ENCODE assay signal across 8 cellular contexts in the genomic region with DNA sequence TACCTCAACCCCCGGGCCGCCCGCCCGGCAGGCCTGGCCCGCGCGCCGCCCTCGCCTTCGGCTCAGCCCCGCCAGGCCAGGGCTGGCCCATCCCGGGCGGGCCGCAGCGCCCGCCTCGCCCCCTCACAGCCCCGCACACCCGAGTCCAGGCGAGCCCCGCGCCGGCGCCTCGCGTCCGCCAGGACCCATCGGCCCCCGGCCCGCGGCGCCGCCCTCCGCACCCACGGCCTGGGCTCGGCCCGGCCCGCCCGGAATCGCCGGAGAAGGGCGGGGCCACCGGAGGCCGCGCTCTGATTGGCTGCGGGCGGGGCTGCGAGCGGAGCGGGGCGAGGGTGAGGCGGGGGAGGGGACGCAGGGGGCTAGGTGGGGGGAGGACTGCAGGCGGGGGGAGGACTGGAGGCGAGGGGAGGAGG. TPM values are rescaled to one million over a fixed set of nuclear protein-coding genes. Genes with fewer than 3 reads are reported as not detected.
DNase-seq lines count a peak whose midpoint lies in the region; ATAC-seq and TF ChIP-seq lines count a peak whose summit lies in the region.

No MANE protein-coding gene starts in this region.

- H3K27ac ChIP-seq in SJCRH30 (peak overlapping the region; percentile 70; the same call in 1 of the 2 replicates), tibial artery (peak overlapping the region; percentile 93 to 96)

- H3K27me3 ChIP-seq in SJCRH30 (no peaks in the 10 kb centered on the region), tibial artery (no peaks in the 10 kb centered on the region)

- H3K9me3 ChIP-seq in SJCRH30 (replicated peaks) = no peaks in the 10 kb centered on the region
- H3K9me3 ChIP-seq in tibial artery = no peaks in the 10 kb centered on the region

- peak; percentile 64 for DNase-seq in ELF-1 (ENCODE audit: low read depth, low spot score)
- DNase-seq in HuH-7 (ENCODE audit: low spot score) = peak; percentile 89
- peak; percentile 86 to 87 for DNase-seq in SJCRH30
- peak; percentile 82 for DNase-seq in activated naive CD4-positive, alpha-beta T cell treated with anti-CD3 and anti-CD28 coated beads, Interleukin-2, amount 50 U/mL, for 16 hours
- peak; percentile 92 for DNase-seq in glutamatergic neuron
- DNase-seq in osteocyte (ENCODE audit: extremely low spot score, unreplicated experiment) = peak; percentile 95
- DNase-seq in tibial artery = peak; percentile 81 to 92

- H3K36me3 Mint-ChIP-seq in glutamatergic neuron (ENCODE audit: unreplicated experiment) = no peaks in the 10 kb centered on the region
- no peaks in the 10 kb centered on the region for H3K36me3 Mint-ChIP-seq in osteocyte (ENCODE audit: unreplicated experiment)

- TF ChIP-seq CTCF in glutamatergic neuron (IDR thresholded peaks at IDR 0.05; ENCODE audit: partially characterized antibody, unreplicated experiment) = no peak
- no peak for TF ChIP-seq CTCF in osteocyte (IDR thresholded peaks at IDR 0.05)
- no peak for TF ChIP-seq CTCF in tibial artery (IDR thresholded peaks at IDR 0.05)

- H3K27ac Mint-ChIP-seq in glutamatergic neuron (ENCODE audit: unreplicated experiment) = peak overlapping the region; percentile 95
- peak overlapping the region; percentile 95 for H3K27ac Mint-ChIP-seq in osteocyte (ENCODE audit: unreplicated experiment)

- H3K4me3 ChIP-seq in SJCRH30 = peak overlapping the region; percentile 96
- H3K4me3 ChIP-seq in tibial artery = peak overlapping the region; percentile 91 to 95

- ATAC-seq in GM21528 (IDR thresholded peaks at IDR 0.05; ENCODE audit: low FRiP score, unreplicated experiment) = peak; percentile 84

- peaks cover 15% of the 10 kb centered on the region for H3K4me1 ChIP-seq in SJCRH30
- peaks cover 0 to 23% (median 15%) of the 10 kb centered on the region in 4 donors for H3K4me1 ChIP-seq in tibial artery

- H3K27me3 Mint-ChIP-seq in glutamatergic neuron (ENCODE audit: unreplicated experiment) (peaks cover 8% of the 10 kb centered on the region), osteocyte (ENCODE audit: unreplicated experiment) (no peaks in the 10 kb centered on the region)

- peaks cover 16% of the 10 kb centered on the region for H3K9me3 Mint-ChIP-seq in glutamatergic neuron (ENCODE audit: unreplicated experiment)
- no peaks in the 10 kb centered on the region for H3K9me3 Mint-ChIP-seq in osteocyte (ENCODE audit: unreplicated experiment)

- peaks cover 8% of the 10 kb centered on the region; the same call in 1 of the 2 replicates for H3K36me3 ChIP-seq in SJCRH30
- H3K36me3 ChIP-seq in tibial artery = no peaks in the 10 kb centered on the region

- intact Hi-C loops in tibial artery (cut with DNase I; ENCODE audit: low total_unique reads) = loop anchor here (5.0 to 10.0 kb wide), 2 partner anchors 97 to 279 kb away; a partner anchor contains a TSS

- H3K4me1 Mint-ChIP-seq in glutamatergic neuron (ENCODE audit: low read depth, unreplicated experiment) (peaks cover 16% of the 10 kb centered on the region), osteocyte (ENCODE audit: unreplicated experiment) (peaks cover 39% of the 10 kb centered on the region)

- peak overlapping the region; percentile 90 for H3K4me3 Mint-ChIP-seq in glutamatergic neuron (ENCODE audit: unreplicated experiment)
- peak overlapping the region; percentile 91 for H3K4me3 Mint-ChIP-seq in osteocyte (ENCODE audit: unreplicated experiment)

RNA-seq across cellular contexts. Expression of a gene that starts 0.3 kb away (rescaled TPM):
- 58.2 and 62.7 TPM in 2 replicates for total RNA-seq in SJCRH30 (2014; rRNA removed; shearing (Covaris generic))
- 68.1 TPM for total RNA-seq in glutamatergic neuron (ENCODE audit: unreplicated experiment)
- total RNA-seq in osteocyte = 47.5 and 48.0 TPM in 2 replicates

Comparison
In these comparisons a context has a peak if more than half of its experiments do, and no peak if none do; other contexts are left out.
1. Peak in every context shown above with its lines: DNase-seq, ATAC-seq, H3K4me3 ChIP-seq and H3K27ac ChIP-seq.